ENCODE assay signal across 8 cellular contexts in the genomic region with DNA sequence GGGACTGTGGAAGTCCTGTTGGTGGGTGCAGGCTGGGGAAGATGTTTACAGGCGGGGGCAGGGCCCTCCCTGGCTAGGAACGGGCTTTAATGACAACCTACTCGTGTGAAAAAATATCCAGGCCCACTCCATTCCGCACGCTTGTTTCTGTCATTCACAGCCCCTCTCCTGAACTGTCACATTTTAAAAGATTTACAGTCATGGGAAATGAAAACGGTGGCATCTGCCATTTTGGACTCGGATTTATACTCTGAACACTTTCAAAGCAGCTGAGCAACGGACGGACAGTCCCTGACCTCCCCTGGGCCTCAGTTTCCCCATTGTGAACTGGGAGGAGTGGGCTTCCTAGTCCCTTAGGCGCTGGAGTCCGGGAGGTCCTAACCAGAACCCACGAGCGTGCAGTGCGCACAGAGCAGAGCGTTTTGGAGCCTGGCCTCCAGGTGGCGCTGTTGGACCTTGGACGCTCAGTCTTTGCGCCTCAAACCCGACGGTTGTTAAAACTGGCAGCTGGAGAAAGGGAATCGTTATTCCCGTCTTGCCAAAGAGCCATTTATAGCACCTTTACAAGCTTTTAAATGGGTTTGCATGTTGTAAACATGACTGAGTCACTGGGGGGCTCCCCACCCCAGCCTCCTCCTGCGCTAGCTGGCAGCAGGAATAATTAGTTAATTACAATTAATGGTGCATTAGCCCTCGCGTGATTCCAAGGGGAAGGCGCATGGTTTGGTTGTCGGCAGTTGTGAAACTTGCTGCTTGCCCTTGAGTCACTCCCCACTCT.
DNase-seq lines count a peak whose midpoint lies in the region; ATAC-seq and TF ChIP-seq lines count a peak whose summit lies in the region.

No MANE protein-coding gene starts in this region.

- no peaks in the 10 kb centered on the region for H3K4me1 ChIP-seq in psoas muscle
- peaks cover 45% of the 10 kb centered on the region for H3K4me1 ChIP-seq in vagina

- peak; percentile 78 for ATAC-seq in activated naive CD8-positive, alpha-beta T cell treated with anti-CD3 and anti-CD28 coated beads, Interleukin-2, amount 10 ng/mL, durations not matched to agents 7 days and 5 days (ENCODE audit: low read depth)
- peak; percentile 86 to 92 (median 88) for ATAC-seq in psoas muscle
- no peak for ATAC-seq in GM18868 (IDR thresholded peaks at IDR 0.05; ENCODE audit: unreplicated experiment)

- peaks cover 4% of the 10 kb centered on the region for H3K4me1 Mint-ChIP-seq in activated naive CD8-positive, alpha-beta T cell treated with anti-CD3 and anti-CD28 coated beads, Interleukin-2, amount 10 ng/mL, durations not matched to agents 7 days and 5 days

- no peak for TF ChIP-seq POLR2A in vagina (IDR thresholded peaks at IDR 0.05)

- H3K4me3 Mint-ChIP-seq in activated naive CD8-positive, alpha-beta T cell treated with anti-CD3 and anti-CD28 coated beads, Interleukin-2, amount 10 ng/mL, durations not matched to agents 7 days and 5 days: no peak overlapping the region

- no peak overlapping the region for H3K27ac ChIP-seq in psoas muscle
- H3K27ac ChIP-seq in vagina: peak overlapping the region; percentile 59

- peaks cover 5% of the 10 kb centered on the region for H3K27me3 Mint-ChIP-seq in activated naive CD8-positive, alpha-beta T cell treated with anti-CD3 and anti-CD28 coated beads, Interleukin-2, amount 10 ng/mL, durations not matched to agents 7 days and 5 days

- TF ChIP-seq CTCF in psoas muscle (IDR thresholded peaks at IDR 0.05): peak; percentile 92
- peak; percentile 86 to 92 (median 86) for TF ChIP-seq CTCF in vagina (IDR thresholded peaks at IDR 0.05)

- H3K4me3 ChIP-seq in psoas muscle (no peak overlapping the region), vagina (no peak overlapping the region)

- WGBS in psoas muscle, 3 donors: 22 to 26% (median 23%) methylated on average over 27 of the region's 27 CpGs

- no peaks in the 10 kb centered on the region for H3K9me3 Mint-ChIP-seq in activated naive CD8-positive, alpha-beta T cell treated with anti-CD3 and anti-CD28 coated beads, Interleukin-2, amount 10 ng/mL, durations not matched to agents 7 days and 5 days

- intact Hi-C loops in cardiac septum (cut with DNase I) (loop anchor here (5.0 kb wide), 2 partner anchors 64 to 284 kb away; no protein-coding TSS in a partner anchor), psoas muscle (cut with DNase I) (loop anchor here (1.0 to 5.0 kb wide), 3 partner anchors 70 to 285 kb away; no protein-coding TSS in a partner anchor), vagina (cut with DNase I) (loop anchor here (10.0 kb wide), 1 partner anchor 67 kb away; no protein-coding TSS in a partner anchor)

- no peaks in the 10 kb centered on the region for H3K36me3 Mint-ChIP-seq in activated naive CD8-positive, alpha-beta T cell treated with anti-CD3 and anti-CD28 coated beads, Interleukin-2, amount 10 ng/mL, durations not matched to agents 7 days and 5 days

- H3K9me3 ChIP-seq in psoas muscle (no peaks in the 10 kb centered on the region), vagina (no peaks in the 10 kb centered on the region)

- no peak overlapping the region for H3K27ac Mint-ChIP-seq in activated naive CD8-positive, alpha-beta T cell treated with anti-CD3 and anti-CD28 coated beads, Interleukin-2, amount 10 ng/mL, durations not matched to agents 7 days and 5 days

- POLR2A ChIA-PET in activated naive CD8-positive, alpha-beta T cell treated with anti-CD3 and anti-CD28 coated beads, Interleukin-2, amount 10 ng/mL, durations not matched to agents 7 days and 5 days (lab: Charles Lee): no interaction called here

- DNase-seq in EL: peak; percentile 76
- peak; percentile 82 for DNase-seq in MV-4-11 (lab: John Stamatoyannopoulos, UW)
- peak; percentile 62 for DNase-seq in SKM-1 treated with dmso at 0.1 percent for 144 hours (lab: John Stamatoyannopoulos, UW; ENCODE audit: unreplicated experiment)
- DNase-seq in activated naive CD8-positive, alpha-beta T cell treated with anti-CD3 and anti-CD28 coated beads, Interleukin-2, amount 10 ng/mL, durations not matched to agents 7 days and 5 days: peak; percentile 86
- DNase-seq in cardiac septum (ENCODE audit: low spot score): peak; percentile 87
- DNase-seq in psoas muscle: peak; percentile 81 to 91
- DNase-seq in vagina (ENCODE audit: extremely low spot score in 2 of 2): no peak

- H3K36me3 ChIP-seq in psoas muscle (ENCODE audit: insufficient read depth in 1 of 2, low read depth in 1 of 2) (no peaks in the 10 kb centered on the region), vagina (peaks cover 0 to 53% of the 10 kb centered on the region in 2 donors)

- H3K27me3 ChIP-seq in psoas muscle (ENCODE audit: insufficient read depth in 3 of 3, low read length in 2 of 3) (peaks cover 0 to 6% (median 0%) of the 10 kb centered on the region in 3 donors), vagina (no peaks in the 10 kb centered on the region)

Comparison
In these comparisons a context has a peak if more than half of its experiments do, and no peak if none do; other contexts are left out.
1. DNase-seq: peak in EL (single experiment), MV-4-11 (single experiment), SKM-1 treated with dmso at 0.1 percent for 144 hours (single experiment), activated naive CD8-positive, alpha-beta T cell treated with anti-CD3 and anti-CD28 coated beads, Interleukin-2, amount 10 ng/mL, durations not matched to agents 7 days and 5 days (single experiment), cardiac septum (single experiment) and psoas muscle (2 of 2); none in vagina (0 of 2).